In genomic region chr18:2555895-2556294, GRCh38 we compare ENCODE assay signal across 1 cellular context.
TF ChIP-seq lines count a peak whose summit lies in the region.

No MANE protein-coding gene starts in this region.

TF ChIP-seq in H1, 55 proteins besides CTCF, POLR2A, EP300 and RAD21:
- TF ChIP-seq ATF3 (IDR thresholded peaks at IDR 0.05; ENCODE audit: insufficient read depth, low read depth, low read length) (no peak), TAF7 (optimal IDR thresholded peaks at IDR 0.05; ENCODE audit: borderline replicate concordance, low read depth, low read length) (no peak), NRF1 (IDR thresholded peaks at IDR 0.05; ENCODE audit: low read depth, low read length) (no peak), ZNF274 (IDR thresholded peaks at IDR 0.05; ENCODE audit: borderline replicate concordance, extremely low read depth, low read length) (no peak), SUZ12 (IDR thresholded peaks at IDR 0.05; ENCODE audit: low read length) (no peak), ATF2 (IDR thresholded peaks at IDR 0.05; ENCODE audit: low read length) (no peak), TCF12 (IDR thresholded peaks at IDR 0.05; ENCODE audit: low read depth, low read length) (no peak), BCL11A (IDR thresholded peaks at IDR 0.05; ENCODE audit: low read depth in 2 of 2, low read length in 2 of 2) (no peak), HDAC6 (IDR thresholded peaks at IDR 0.05; ENCODE audit: low read depth, low read length) (no peak), KDM5A (IDR thresholded peaks at IDR 0.05; ENCODE audit: low read length) (no peak), SIRT6 (IDR thresholded peaks at IDR 0.05; ENCODE audit: low read length) (no peak), POLR2AphosphoS5 (IDR thresholded peaks at IDR 0.05; ENCODE audit: low read depth, low read length) (no peak), JUND (IDR thresholded peaks at IDR 0.05; ENCODE audit: low read length) (no peak), GTF2F1 (IDR thresholded peaks at IDR 0.05; ENCODE audit: borderline replicate concordance, low read depth, low read length) (no peak), GABPA (IDR thresholded peaks at IDR 0.05; ENCODE audit: borderline replicate concordance, insufficient read depth, low read length) (no peak), RBBP5 (IDR thresholded peaks at IDR 0.05; ENCODE audit: borderline replicate concordance, low read depth, low read length) (no peak), RNF2 (IDR thresholded peaks at IDR 0.05; ENCODE audit: borderline replicate concordance, low read depth, low read length, missing control alignments, poor library complexity, severe bottlenecking) (no peak), POU5F1 (IDR thresholded peaks at IDR 0.05; ENCODE audit: low read depth, low read length) (no peak), CREB1 (IDR thresholded peaks at IDR 0.05) (no peak)
